9 cellular contexts compared by ENCODE assay signal in the genomic region with DNA sequence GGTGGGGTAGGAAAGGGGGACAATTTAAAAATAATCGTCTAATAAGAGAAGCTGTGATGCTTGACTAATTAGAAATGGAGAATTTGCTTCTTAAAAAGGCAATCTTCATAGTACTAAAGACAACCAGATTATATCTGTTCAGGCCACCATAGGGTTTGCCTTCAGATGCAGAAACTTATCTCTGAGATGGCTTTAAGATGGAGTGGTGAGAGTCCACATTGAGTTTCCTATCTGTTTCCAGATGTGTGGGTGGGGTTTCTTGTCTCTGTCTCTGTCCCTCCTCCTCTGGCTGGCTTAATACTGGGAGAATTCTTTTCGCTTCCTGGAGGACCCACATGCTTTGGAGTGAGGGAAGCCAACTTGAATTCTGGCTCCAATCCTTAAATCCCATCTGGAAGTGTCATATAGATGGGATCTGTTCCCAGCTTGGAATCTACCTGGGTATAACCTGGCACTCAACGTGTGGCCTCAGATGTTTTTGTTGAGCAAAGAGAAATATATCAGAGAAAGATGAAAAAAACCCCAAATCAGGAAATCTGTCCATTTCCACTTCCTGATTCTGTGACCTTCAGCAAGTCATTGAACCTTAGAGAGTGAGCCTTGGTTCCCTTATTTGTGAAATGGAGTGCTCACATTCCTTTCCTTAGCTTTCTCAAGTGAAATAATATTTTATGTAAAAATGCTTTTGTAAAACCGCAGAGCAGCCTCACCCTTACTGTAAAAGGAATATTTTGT.
DNase-seq lines count a peak whose midpoint lies in the region; ATAC-seq and TF ChIP-seq lines count a peak whose summit lies in the region.
"Had no signal": no experiment of that assay in that cellular context is flagged by ENCODE, and none has a peak within 500 bp of the region (broad histone marks: within the 10 kb centered on the region; RNA-seq: fewer than 3 reads in every experiment).

No MANE protein-coding gene starts in this region.

- peaks cover 2% of the 10 kb centered on the region for H3K36me3 Mint-ChIP-seq in osteocyte (ENCODE audit: unreplicated experiment)

- TF ChIP-seq CTCF in GM12865 (IDR thresholded peaks at IDR 0.05; ENCODE audit: insufficient read depth, low read depth, low read length, missing control alignments) (no peak), osteocyte (IDR thresholded peaks at IDR 0.05) (no peak)

- H3K9me3 Mint-ChIP-seq in osteocyte (ENCODE audit: unreplicated experiment) = no peaks in the 10 kb centered on the region

- H3K27ac Mint-ChIP-seq in osteocyte (ENCODE audit: unreplicated experiment) = peak overlapping the region; percentile 43

- H3K4me3 ChIP-seq in GM12865 (ENCODE audit: low read depth, low read length) = no peak overlapping the region

- H3K27me3 Mint-ChIP-seq in osteocyte (ENCODE audit: unreplicated experiment) = no peaks in the 10 kb centered on the region

- peak; percentile 47 for DNase-seq in GM12865 (ENCODE audit: low read depth)
- peak; percentile 37 for DNase-seq in NAMALWA (ENCODE audit: low spot score)
- peak; percentile 34 for DNase-seq in amniotic epithelial cell (ENCODE audit: low read depth)
- no peak for DNase-seq in osteocyte (ENCODE audit: extremely low spot score, unreplicated experiment)
- DNase-seq in EL = no peak
- DNase-seq: activated gamma-delta T cell, left colon had no signal

- no peak overlapping the region for H3K4me3 Mint-ChIP-seq in osteocyte (ENCODE audit: unreplicated experiment)

- ATAC-seq in GM18868 (IDR thresholded peaks at IDR 0.05; ENCODE audit: unreplicated experiment) (no peak), GM18858 (IDR thresholded peaks at IDR 0.05; ENCODE audit: unreplicated experiment) (no peak)
- ATAC-seq: left colon had no signal

- H3K4me1 Mint-ChIP-seq in osteocyte (ENCODE audit: unreplicated experiment) = peaks cover 58% of the 10 kb centered on the region

Comparison
In these comparisons a context has a peak if more than half of its experiments do, and no peak if none do; other contexts are left out.
1. DNase-seq: peak in GM12865 (single experiment), NAMALWA (single experiment) and amniotic epithelial cell (single experiment); none in osteocyte (single experiment) and EL (single experiment).